1 cellular context compared by ENCODE assay signal in the genomic region with DNA sequence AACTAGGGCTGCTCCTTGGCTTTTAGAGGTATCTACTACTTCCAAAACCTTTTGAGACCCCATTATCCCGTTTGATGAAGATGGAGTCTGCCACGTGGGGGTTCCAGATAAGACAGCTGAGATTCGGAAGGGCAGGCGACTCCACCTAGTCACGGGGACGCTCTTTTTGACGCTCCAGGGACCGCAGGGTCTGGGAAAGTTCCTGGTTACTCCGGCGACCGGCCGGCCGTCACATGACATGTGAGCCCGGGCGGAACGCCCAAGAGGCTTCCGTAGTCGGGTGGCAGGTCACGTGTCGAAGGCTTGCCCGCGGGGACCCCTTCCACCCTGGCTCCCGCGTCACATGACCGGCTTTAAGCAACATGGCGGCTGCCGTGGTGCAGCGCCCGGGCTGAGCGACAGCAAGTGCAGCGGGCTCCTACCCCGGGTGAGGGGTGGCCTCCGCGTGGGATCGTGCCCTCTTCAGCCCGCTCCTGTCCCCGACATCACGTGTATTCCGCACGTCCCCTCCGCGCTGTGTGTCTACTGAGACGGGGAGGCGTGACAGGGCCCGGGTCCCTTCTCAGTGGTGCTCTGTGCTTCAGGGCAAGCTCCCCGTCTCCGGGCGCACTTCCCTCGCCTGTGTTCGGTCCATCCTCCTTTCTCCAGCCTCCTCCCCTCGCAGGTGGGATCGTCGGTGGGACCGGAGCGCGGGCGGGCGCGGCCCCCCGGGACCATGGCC.
TF ChIP-seq lines count a peak whose summit lies in the region.

A gene with protein sequence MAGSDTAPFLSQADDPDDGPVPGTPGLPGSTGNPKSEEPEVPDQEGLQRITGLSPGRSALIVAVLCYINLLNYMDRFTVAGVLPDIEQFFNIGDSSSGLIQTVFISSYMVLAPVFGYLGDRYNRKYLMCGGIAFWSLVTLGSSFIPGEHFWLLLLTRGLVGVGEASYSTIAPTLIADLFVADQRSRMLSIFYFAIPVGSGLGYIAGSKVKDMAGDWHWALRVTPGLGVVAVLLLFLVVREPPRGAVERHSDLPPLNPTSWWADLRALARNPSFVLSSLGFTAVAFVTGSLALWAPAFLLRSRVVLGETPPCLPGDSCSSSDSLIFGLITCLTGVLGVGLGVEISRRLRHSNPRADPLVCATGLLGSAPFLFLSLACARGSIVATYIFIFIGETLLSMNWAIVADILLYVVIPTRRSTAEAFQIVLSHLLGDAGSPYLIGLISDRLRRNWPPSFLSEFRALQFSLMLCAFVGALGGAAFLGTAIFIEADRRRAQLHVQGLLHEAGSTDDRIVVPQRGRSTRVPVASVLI (plus strand): TSS at position 342 of the 721 bp plus-strand sequence. CDS start 374 bp downstream, at position 716.

TF ChIP-seq in HepG2, 621 proteins besides CTCF, POLR2A, EP300 and RAD21 (continued from another document and continues in another):
- TF ChIP-seq, protein P1, sequence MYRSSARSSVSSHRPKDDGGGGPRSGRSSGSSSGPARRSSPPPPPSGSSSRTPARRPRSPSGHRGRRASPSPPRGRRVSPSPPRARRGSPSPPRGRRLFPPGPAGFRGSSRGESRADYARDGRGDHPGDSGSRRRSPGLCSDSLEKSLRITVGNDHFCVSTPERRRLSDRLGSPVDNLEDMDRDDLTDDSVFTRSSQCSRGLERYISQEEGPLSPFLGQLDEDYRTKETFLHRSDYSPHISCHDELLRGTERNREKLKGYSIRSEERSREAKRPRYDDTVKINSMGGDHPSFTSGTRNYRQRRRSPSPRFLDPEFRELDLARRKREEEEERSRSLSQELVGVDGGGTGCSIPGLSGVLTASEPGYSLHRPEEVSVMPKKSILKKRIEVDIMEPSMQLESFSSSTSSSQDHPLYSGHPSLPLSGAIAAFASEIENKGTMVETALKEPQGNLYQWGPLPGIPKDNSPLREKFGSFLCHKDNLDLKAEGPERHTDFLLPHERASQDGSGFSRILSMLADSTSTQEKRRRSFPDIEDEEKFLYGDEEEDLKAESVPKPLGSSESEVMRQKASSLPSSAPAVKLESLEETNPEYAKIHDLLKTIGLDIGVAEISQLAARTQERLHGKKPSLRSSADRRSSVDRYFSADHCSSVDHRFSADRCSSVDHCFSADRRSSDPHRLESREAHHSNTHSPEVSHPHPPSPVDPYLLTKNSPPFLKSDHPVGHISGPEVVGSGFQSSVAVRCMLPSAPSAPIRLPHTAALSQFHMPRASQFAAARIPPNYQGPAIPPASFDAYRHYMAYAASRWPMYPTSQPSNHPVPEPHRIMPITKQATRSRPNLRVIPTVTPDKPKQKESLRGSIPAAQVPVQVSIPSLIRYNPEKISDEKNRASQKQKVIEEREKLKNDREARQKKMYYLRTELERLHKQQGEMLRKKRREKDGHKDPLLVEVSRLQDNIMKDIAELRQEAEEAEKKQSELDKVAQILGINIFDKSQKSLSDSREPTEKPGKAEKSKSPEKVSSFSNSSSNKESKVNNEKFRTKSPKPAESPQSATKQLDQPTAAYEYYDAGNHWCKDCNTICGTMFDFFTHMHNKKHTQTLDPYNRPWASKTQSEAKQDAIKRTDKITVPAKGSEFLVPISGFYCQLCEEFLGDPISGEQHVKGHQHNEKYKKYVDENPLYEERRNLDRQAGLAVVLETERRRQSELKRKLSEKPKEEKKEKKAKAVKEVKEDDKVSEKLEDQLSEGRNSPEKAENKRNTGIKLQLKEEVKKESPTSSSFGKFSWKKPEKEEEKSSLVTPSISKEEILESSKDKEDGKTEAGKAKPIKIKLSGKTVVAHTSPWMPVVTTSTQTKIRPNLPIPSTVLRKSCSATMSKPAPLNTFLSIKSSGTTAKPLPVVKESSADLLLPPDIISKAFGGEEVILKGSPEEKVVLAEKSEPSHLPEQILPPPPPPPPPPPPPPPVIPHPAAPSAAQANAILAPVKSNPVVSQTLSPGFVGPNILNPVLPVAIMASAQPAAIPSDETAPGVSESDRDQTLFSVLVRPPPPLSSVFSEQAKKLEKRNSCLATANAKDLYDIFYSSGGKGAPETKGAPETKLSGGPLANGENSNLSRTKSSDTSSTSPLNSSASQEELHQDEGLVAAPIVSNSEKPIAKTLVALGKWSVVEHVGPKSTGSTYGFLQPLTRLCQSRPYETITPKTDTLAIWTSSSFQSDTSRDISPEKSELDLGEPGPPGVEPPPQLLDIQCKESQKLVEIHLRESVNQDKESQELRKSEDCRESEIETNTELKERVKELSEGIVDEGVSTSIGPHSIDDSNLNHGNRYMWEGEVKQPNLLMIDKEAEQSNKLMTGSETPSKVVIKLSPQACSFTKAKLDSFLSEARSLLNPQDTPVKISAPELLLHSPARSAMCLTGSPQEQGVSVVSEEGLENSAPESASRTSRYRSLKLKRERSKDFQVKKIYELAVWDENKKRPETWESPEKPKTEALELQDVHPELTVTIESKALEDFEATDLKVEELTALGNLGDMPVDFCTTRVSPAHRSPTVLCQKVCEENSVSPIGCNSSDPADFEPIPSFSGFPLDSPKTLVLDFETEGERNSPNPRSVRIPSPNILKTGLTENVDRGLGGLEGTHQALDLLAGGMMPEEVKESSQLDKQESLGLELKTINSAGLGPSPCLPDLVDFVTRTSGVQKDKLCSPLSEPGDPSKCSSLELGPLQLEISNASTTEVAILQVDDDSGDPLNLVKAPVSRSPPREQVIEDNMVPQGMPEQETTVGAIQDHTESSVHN (CRISPR knock-in tag; IDR thresholded peaks at IDR 0.05) = no peak
- no peak for TF ChIP-seq IKZF4 (CRISPR knock-in tag; IDR thresholded peaks at IDR 0.05; ENCODE audit: borderline replicate concordance, low read depth, not compliant biosample characterization)
- TF ChIP-seq, protein P2, sequence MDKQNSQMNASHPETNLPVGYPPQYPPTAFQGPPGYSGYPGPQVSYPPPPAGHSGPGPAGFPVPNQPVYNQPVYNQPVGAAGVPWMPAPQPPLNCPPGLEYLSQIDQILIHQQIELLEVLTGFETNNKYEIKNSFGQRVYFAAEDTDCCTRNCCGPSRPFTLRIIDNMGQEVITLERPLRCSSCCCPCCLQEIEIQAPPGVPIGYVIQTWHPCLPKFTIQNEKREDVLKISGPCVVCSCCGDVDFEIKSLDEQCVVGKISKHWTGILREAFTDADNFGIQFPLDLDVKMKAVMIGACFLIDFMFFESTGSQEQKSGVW (CRISPR knock-in tag; IDR thresholded peaks at IDR 0.05; ENCODE audit: borderline replicate concordance) = no peak
- peak; percentile 85; the same call in 1 of the 2 replicates for TF ChIP-seq ZFP37 (CRISPR knock-in tag; IDR thresholded peaks at IDR 0.05; ENCODE audit: borderline replicate concordance)
- TF ChIP-seq THAP11 (CRISPR knock-in tag; IDR thresholded peaks at IDR 0.05) = peak; percentile 94
- peak; percentile 99 for TF ChIP-seq ZZZ3 (CRISPR knock-in tag; IDR thresholded peaks at IDR 0.05; ENCODE audit: borderline replicate concordance)
- TF ChIP-seq, protein P3, sequence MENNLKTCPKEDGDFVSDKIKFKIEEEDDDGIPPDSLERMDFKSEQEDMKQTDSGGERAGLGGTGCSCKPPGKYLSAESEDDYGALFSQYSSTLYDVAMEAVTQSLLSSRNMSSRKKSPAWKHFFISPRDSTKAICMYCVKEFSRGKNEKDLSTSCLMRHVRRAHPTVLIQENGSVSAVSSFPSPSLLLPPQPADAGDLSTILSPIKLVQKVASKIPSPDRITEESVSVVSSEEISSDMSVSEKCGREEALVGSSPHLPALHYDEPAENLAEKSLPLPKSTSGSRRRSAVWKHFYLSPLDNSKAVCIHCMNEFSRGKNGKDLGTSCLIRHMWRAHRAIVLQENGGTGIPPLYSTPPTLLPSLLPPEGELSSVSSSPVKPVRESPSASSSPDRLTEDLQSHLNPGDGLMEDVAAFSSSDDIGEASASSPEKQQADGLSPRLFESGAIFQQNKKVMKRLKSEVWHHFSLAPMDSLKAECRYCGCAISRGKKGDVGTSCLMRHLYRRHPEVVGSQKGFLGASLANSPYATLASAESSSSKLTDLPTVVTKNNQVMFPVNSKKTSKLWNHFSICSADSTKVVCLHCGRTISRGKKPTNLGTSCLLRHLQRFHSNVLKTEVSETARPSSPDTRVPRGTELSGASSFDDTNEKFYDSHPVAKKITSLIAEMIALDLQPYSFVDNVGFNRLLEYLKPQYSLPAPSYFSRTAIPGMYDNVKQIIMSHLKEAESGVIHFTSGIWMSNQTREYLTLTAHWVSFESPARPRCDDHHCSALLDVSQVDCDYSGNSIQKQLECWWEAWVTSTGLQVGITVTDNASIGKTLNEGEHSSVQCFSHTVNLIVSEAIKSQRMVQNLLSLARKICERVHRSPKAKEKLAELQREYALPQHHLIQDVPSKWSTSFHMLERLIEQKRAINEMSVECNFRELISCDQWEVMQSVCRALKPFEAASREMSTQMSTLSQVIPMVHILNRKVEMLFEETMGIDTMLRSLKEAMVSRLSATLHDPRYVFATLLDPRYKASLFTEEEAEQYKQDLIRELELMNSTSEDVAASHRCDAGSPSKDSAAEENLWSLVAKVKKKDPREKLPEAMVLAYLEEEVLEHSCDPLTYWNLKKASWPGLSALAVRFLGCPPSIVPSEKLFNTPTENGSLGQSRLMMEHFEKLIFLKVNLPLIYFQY (CRISPR knock-in tag; IDR thresholded peaks at IDR 0.05; ENCODE audit: borderline replicate concordance) = peak; percentile 56; the same call in 1 of the 2 replicates
- no peak for TF ChIP-seq NFRKB (IDR thresholded peaks at IDR 0.05)
- TF ChIP-seq TP53 (CRISPR knock-in tag; conservative IDR thresholded peaks at IDR 0.05) = peak; percentile 94
- peak; percentile 65; the same call in 1 of the 2 replicates for TF ChIP-seq HNRNPL (IDR thresholded peaks at IDR 0.05; ENCODE audit: low read depth, low read length)
- peak; percentile 39; the same call in 1 of the 2 replicates for TF ChIP-seq HNF4G (IDR thresholded peaks at IDR 0.05; ENCODE audit: borderline replicate concordance, low read depth, low read length)
- peak; percentile 49 for TF ChIP-seq HNF4G (CRISPR knock-in tag; IDR thresholded peaks at IDR 0.05; ENCODE audit: borderline replicate concordance, low read depth)
- TF ChIP-seq SATB2 (CRISPR knock-in tag; IDR thresholded peaks at IDR 0.05) = peak; percentile 88
- TF ChIP-seq, protein P4, sequence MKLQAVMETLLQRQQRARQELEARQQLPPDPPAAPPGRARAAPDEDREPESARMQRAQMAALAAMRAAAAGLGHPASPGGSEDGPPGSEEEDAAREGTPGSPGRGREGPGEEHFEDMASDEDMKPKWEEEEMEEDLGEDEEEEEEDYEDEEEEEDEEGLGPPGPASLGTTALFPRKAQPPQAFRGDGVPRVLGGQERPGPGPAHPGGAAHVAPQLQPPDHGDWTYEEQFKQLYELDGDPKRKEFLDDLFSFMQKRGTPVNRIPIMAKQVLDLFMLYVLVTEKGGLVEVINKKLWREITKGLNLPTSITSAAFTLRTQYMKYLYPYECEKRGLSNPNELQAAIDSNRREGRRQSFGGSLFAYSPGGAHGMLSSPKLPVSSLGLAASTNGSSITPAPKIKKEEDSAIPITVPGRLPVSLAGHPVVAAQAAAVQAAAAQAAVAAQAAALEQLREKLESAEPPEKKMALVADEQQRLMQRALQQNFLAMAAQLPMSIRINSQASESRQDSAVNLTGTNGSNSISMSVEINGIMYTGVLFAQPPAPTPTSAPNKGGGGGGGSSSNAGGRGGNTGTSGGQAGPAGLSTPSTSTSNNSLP (IDR thresholded peaks at IDR 0.05; ENCODE audit: low read depth, low read length) = no peak
- no peak; the same call in none of the 2 replicates for TF ChIP-seq PCBP1 (IDR thresholded peaks at IDR 0.05; ENCODE audit: borderline replicate concordance, low read depth, low read length)
- peak; percentile 92 for TF ChIP-seq ZNF331 (CRISPR knock-in tag; IDR thresholded peaks at IDR 0.05)
- TF ChIP-seq, protein P5, sequence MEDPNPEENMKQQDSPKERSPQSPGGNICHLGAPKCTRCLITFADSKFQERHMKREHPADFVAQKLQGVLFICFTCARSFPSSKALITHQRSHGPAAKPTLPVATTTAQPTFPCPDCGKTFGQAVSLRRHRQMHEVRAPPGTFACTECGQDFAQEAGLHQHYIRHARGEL (CRISPR knock-in tag; IDR thresholded peaks at IDR 0.05) = 0 out of 2 replicates have a peak, but pooled peaks have one; percentile 37
- TF ChIP-seq, protein P6, sequence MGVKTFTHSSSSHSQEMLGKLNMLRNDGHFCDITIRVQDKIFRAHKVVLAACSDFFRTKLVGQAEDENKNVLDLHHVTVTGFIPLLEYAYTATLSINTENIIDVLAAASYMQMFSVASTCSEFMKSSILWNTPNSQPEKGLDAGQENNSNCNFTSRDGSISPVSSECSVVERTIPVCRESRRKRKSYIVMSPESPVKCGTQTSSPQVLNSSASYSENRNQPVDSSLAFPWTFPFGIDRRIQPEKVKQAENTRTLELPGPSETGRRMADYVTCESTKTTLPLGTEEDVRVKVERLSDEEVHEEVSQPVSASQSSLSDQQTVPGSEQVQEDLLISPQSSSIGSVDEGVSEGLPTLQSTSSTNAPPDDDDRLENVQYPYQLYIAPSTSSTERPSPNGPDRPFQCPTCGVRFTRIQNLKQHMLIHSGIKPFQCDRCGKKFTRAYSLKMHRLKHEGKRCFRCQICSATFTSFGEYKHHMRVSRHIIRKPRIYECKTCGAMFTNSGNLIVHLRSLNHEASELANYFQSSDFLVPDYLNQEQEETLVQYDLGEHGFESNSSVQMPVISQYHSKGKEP (CRISPR knock-in tag; IDR thresholded peaks at IDR 0.05) = peak; percentile 85; the same call in 1 of the 2 replicates
- TF ChIP-seq, protein P7, sequence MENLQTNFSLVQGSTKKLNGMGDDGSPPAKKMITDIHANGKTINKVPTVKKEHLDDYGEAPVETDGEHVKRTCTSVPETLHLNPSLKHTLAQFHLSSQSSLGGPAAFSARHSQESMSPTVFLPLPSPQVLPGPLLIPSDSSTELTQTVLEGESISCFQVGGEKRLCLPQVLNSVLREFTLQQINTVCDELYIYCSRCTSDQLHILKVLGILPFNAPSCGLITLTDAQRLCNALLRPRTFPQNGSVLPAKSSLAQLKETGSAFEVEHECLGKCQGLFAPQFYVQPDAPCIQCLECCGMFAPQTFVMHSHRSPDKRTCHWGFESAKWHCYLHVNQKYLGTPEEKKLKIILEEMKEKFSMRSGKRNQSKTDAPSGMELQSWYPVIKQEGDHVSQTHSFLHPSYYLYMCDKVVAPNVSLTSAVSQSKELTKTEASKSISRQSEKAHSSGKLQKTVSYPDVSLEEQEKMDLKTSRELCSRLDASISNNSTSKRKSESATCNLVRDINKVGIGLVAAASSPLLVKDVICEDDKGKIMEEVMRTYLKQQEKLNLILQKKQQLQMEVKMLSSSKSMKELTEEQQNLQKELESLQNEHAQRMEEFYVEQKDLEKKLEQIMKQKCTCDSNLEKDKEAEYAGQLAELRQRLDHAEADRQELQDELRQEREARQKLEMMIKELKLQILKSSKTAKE (CRISPR knock-in tag; IDR thresholded peaks at IDR 0.05; ENCODE audit: borderline replicate concordance) = 0 out of 2 replicates have a peak, but pooled peaks have one; percentile 47
- TF ChIP-seq ZNF761 (CRISPR knock-in tag; conservative IDR thresholded peaks at IDR 0.05) = peak; percentile 95
- TF ChIP-seq ZNF644 (CRISPR knock-in tag; IDR thresholded peaks at IDR 0.05; ENCODE audit: low read depth) = no peak
- TF ChIP-seq ELF1 (CRISPR knock-in tag; IDR thresholded peaks at IDR 0.05) = peak; percentile 92
- TF ChIP-seq, protein P8, sequence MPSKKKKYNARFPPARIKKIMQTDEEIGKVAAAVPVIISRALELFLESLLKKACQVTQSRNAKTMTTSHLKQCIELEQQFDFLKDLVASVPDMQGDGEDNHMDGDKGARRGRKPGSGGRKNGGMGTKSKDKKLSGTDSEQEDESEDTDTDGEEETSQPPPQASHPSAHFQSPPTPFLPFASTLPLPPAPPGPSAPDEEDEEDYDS (CRISPR knock-in tag; IDR thresholded peaks at IDR 0.05) = peak; percentile 69
- TF ChIP-seq SAP130 (CRISPR knock-in tag; IDR thresholded peaks at IDR 0.05; ENCODE audit: low read depth) = peak; percentile 100
- TF ChIP-seq, protein P9, sequence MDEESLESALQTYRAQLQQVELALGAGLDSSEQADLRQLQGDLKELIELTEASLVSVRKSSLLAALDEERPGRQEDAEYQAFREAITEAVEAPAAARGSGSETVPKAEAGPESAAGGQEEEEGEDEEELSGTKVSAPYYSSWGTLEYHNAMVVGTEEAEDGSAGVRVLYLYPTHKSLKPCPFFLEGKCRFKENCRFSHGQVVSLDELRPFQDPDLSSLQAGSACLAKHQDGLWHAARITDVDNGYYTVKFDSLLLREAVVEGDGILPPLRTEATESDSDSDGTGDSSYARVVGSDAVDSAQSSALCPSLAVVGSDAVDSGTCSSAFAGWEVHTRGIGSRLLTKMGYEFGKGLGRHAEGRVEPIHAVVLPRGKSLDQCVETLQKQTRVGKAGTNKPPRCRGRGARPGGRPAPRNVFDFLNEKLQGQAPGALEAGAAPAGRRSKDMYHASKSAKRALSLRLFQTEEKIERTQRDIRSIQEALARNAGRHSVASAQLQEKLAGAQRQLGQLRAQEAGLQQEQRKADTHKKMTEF (CRISPR knock-in tag; IDR thresholded peaks at IDR 0.05) = peak; percentile 99
